Comparison of ENCODE assay signal across 1 cellular context in genomic region chr16:74984670-74985411, GRCh38.
TF ChIP-seq lines count a peak whose summit lies in the region.

WDR59 (minus strand) TSS chr16:74985123; CDS start chr16:74985017, 106 bp downstream.

TF ChIP-seq in HepG2, 621 proteins besides CTCF, POLR2A, EP300 and RAD21 (continued from another document and continues in another):
- TF ChIP-seq SIX1 (CRISPR knock-in tag; IDR thresholded peaks at IDR 0.05; ENCODE audit: borderline replicate concordance) = no peak
- TF ChIP-seq, protein P1, sequence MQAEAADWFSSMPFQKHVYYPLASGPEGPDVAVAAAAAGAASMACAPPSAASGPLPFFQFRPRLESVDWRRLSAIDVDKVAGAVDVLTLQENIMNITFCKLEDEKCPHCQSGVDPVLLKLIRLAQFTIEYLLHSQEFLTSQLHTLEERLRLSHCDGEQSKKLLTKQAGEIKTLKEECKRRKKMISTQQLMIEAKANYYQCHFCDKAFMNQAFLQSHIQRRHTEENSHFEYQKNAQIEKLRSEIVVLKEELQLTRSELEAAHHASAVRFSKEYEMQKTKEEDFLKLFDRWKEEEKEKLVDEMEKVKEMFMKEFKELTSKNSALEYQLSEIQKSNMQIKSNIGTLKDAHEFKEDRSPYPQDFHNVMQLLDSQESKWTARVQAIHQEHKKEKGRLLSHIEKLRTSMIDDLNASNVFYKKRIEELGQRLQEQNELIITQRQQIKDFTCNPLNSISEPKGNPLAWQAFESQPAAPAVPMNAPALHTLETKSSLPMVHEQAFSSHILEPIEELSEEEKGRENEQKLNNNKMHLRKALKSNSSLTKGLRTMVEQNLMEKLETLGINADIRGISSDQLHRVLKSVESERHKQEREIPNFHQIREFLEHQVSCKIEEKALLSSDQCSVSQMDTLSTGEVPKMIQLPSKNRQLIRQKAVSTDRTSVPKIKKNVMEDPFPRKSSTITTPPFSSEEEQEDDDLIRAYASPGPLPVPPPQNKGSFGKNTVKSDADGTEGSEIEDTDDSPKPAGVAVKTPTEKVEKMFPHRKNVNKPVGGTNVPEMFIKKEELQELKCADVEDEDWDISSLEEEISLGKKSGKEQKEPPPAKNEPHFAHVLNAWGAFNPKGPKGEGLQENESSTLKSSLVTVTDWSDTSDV (CRISPR knock-in tag; IDR thresholded peaks at IDR 0.05) = no peak
- TF ChIP-seq GLI4 (CRISPR knock-in tag; IDR thresholded peaks at IDR 0.05; ENCODE audit: borderline replicate concordance) = peak; percentile 92; the same call in 1 of the 2 replicates
- peak; percentile 59 for TF ChIP-seq ZNF616 (CRISPR knock-in tag; IDR thresholded peaks at IDR 0.05; ENCODE audit: low read depth)
- TF ChIP-seq SNAPC4 (CRISPR knock-in tag; IDR thresholded peaks at IDR 0.05) = no peak
- TF ChIP-seq, protein P2, sequence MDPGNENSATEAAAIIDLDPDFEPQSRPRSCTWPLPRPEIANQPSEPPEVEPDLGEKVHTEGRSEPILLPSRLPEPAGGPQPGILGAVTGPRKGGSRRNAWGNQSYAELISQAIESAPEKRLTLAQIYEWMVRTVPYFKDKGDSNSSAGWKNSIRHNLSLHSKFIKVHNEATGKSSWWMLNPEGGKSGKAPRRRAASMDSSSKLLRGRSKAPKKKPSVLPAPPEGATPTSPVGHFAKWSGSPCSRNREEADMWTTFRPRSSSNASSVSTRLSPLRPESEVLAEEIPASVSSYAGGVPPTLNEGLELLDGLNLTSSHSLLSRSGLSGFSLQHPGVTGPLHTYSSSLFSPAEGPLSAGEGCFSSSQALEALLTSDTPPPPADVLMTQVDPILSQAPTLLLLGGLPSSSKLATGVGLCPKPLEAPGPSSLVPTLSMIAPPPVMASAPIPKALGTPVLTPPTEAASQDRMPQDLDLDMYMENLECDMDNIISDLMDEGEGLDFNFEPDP (CRISPR knock-in tag; conservative IDR thresholded peaks at IDR 0.05) = no peak
- TF ChIP-seq, protein P3, sequence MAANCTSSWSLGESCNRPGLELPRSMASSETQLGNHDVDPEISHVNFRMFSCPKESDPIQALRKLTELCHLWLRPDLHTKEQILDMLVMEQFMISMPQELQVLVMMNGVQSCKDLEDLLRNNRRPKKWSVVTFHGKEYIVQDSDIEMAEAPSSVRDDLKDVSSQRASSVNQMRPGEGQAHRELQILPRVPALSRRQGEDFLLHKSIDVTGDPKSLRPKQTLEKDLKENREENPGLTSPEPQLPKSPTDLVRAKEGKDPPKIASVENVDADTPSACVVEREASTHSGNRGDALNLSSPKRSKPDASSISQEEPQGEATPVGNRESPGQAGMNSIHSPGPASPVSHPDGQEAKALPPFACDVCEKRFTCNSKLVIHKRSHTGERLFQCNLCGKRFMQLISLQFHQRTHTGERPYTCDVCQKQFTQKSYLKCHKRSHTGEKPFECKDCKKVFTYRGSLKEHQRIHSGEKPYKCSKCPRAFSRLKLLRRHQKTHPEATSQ (CRISPR knock-in tag; IDR thresholded peaks at IDR 0.05; ENCODE audit: borderline replicate concordance) = no peak
- peak; percentile 36 for TF ChIP-seq ZNF501 (CRISPR knock-in tag; IDR thresholded peaks at IDR 0.05)
- peak; percentile 15; the same call in 1 of the 2 replicates for TF ChIP-seq ZNF607 (CRISPR knock-in tag; IDR thresholded peaks at IDR 0.05; ENCODE audit: borderline replicate concordance)
- TF ChIP-seq TOPORS (CRISPR knock-in tag; IDR thresholded peaks at IDR 0.05) = peak; percentile 25; the same call in 1 of the 2 replicates
- TF ChIP-seq PTBP1 (IDR thresholded peaks at IDR 0.05; ENCODE audit: low read depth, low read length, poor library complexity, severe bottlenecking) = no peak
- TF ChIP-seq KAT7 (CRISPR knock-in tag; IDR thresholded peaks at IDR 0.05; ENCODE audit: borderline replicate concordance) = peak; percentile 96
- TF ChIP-seq, protein P4, sequence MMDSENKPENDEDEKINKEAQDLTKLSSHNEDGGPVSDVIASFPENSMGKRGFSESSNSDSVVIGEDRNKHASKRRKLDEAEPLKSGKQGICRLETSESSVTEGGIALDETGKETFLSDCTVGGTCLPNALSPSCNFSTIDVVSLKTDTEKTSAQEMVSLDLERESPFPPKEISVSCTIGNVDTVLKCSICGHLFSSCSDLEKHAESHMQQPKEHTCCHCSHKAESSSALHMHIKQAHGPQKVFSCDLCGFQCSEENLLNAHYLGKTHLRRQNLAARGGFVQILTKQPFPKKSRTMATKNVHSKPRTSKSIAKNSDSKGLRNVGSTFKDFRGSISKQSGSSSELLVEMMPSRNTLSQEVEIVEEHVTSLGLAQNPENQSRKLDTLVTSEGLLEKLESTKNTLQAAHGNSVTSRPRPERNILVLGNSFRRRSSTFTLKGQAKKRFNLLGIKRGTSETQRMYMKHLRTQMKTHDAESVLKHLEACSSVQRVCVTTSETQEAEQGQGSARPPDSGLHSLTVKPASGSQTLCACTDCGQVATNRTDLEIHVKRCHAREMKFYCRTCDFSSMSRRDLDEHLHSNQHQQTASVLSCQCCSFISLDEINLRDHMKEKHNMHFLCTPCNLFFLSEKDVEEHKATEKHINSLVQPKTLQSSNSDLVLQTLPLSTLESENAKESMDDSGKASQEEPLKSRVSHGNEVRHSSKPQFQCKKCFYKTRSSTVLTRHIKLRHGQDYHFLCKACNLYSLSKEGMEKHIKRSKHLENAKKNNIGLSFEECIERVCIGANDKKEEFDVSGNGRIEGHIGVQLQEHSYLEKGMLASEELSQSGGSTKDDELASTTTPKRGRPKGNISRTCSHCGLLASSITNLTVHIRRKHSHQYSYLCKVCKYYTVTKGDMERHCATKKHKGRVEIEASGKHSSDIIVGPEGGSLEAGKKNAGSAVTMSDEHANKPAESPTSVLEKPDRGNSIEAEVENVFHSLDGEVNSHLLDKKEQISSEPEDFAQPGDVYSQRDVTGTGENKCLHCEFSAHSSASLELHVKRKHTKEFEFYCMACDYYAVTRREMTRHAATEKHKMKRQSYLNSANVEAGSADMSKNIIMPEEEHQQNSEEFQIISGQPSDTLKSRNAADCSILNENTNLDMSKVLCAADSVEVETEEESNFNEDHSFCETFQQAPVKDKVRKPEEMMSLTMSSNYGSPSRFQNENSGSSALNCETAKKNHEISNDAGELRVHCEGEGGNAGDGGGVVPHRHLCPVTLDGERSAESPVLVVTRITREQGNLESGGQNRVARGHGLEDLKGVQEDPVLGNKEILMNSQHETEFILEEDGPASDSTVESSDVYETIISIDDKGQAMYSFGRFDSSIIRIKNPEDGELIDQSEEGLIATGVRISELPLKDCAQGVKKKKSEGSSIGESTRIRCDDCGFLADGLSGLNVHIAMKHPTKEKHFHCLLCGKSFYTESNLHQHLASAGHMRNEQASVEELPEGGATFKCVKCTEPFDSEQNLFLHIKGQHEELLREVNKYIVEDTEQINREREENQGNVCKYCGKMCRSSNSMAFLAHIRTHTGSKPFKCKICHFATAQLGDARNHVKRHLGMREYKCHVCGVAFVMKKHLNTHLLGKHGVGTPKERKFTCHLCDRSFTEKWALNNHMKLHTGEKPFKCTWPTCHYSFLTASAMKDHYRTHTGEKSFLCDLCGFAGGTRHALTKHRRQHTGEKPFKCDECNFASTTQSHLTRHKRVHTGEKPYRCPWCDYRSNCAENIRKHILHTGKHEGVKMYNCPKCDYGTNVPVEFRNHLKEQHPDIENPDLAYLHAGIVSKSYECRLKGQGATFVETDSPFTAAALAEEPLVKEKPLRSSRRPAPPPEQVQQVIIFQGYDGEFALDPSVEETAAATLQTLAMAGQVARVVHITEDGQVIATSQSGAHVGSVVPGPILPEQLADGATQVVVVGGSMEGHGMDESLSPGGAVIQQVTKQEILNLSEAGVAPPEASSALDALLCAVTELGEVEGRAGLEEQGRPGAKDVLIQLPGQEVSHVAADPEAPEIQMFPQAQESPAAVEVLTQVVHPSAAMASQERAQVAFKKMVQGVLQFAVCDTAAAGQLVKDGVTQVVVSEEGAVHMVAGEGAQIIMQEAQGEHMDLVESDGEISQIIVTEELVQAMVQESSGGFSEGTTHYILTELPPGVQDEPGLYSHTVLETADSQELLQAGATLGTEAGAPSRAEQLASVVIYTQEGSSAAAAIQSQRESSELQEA (CRISPR knock-in tag; IDR thresholded peaks at IDR 0.05; ENCODE audit: not compliant biosample characterization) = peak; percentile 88
- TF ChIP-seq NFE2 (CRISPR knock-in tag; IDR thresholded peaks at IDR 0.05) = no peak
- TF ChIP-seq CEBPB (IDR thresholded peaks at IDR 0.05; ENCODE audit: borderline replicate concordance, low read depth, low read length) = peak; percentile 91
- peak; percentile 96 for TF ChIP-seq IRF2 (CRISPR knock-in tag; IDR thresholded peaks at IDR 0.05)
- TF ChIP-seq, protein P5, sequence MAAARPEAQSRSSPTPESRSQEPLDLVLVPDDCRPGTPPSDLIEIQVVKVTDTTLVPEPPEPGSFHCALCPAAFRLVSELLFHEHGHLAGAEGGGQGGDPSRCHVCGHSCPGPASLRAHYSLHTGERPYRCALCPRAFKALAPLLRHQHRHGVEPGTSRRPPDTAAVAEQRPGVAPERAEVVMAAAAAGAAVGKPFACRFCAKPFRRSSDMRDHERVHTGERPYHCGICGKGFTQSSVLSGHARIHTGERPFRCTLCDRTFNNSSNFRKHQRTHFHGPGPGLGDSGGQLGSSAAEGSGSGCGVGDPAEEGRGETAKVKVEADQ (CRISPR knock-in tag; IDR thresholded peaks at IDR 0.05; ENCODE audit: borderline replicate concordance) = peak; percentile 72
- peak; percentile 76 for TF ChIP-seq ZNF160 (CRISPR knock-in tag; IDR thresholded peaks at IDR 0.05)
- TF ChIP-seq ZNF580 (CRISPR knock-in tag; IDR thresholded peaks at IDR 0.05; ENCODE audit: borderline replicate concordance, low read depth) = peak; percentile 55; the same call in 1 of the 2 replicates
- no peak for TF ChIP-seq ZNF33A (CRISPR knock-in tag; IDR thresholded peaks at IDR 0.05; ENCODE audit: borderline replicate concordance)
- TF ChIP-seq ARID5B (CRISPR knock-in tag; IDR thresholded peaks at IDR 0.05) = peak; percentile 6; the same call in 1 of the 2 replicates
- TF ChIP-seq ZSCAN25 (CRISPR knock-in tag; IDR thresholded peaks at IDR 0.05) = peak; percentile 82
- TF ChIP-seq, protein P6, sequence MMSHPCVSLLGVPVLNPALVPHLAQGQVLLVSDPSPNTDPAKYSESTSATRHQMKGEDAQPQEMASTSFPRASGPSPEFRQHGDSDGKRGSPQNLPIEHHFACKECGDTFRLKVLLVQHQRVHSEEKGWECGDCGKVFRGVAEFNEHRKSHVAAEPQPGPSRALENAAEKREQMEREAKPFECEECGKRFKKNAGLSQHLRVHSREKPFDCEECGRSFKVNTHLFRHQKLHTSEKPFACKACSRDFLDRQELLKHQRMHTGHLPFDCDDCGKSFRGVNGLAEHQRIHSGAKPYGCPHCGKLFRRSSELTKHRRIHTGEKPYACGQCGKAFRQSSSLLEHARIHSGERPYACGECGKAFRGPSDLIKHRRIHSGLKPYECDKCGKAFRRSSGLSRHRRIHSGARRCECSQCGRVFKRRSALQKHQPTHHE (CRISPR knock-in tag; IDR thresholded peaks at IDR 0.05; ENCODE audit: borderline replicate concordance) = no peak; the same call in 1 of the 2 replicates
- 0 out of 2 replicates have a peak, but pooled peaks have one; percentile 73 for TF ChIP-seq ZNF230 (CRISPR knock-in tag; IDR thresholded peaks at IDR 0.05)
- no peak for TF ChIP-seq ZBTB42 (CRISPR knock-in tag; IDR thresholded peaks at IDR 0.05)
